In genomic region chr12:115972241-115972640, GRCh38 we compare ENCODE assay signal across 20 cellular contexts.
DNase-seq lines count a peak whose midpoint lies in the region; ATAC-seq and TF ChIP-seq lines count a peak whose summit lies in the region.
"Had no signal": no experiment of that assay in that cellular context is flagged by ENCODE, and none has a peak within 500 bp of the region (broad histone marks: within the 10 kb centered on the region; RNA-seq: fewer than 3 reads in every experiment).

No MANE protein-coding gene starts in this region.

- H3K9me3 ChIP-seq in cardiac muscle cell (ENCODE audit: low read depth) = no peaks in the 10 kb centered on the region
- H3K9me3 ChIP-seq: SK-N-SH had no signal

- POLR2A ChIA-PET in WTC11 (lab: Charles Lee) = no interaction called here

- H3K4me3 ChIP-seq in cardiac muscle cell = no peak overlapping the region

- no peaks in the 10 kb centered on the region for H3K9me3 Mint-ChIP-seq in WTC11
- no peaks in the 10 kb centered on the region for H3K9me3 Mint-ChIP-seq in nephron
- H3K9me3 Mint-ChIP-seq: CD14-positive monocyte had no signal

- intact Hi-C loops in left ventricle myocardium superior (cut with micrococcal nuclease) = no loop called here

- CTCF ChIA-PET in WTC11 (lab: Charles Lee) = interaction anchor here (1.7 kb wide), 1 partner anchor 11 kb away, joined by 7 read pairs; no protein-coding TSS in a partner anchor

- DNase-seq in cardiac muscle cell (ENCODE audit: low read depth in 1 of 2, low spot score in 1 of 2) = no peak
- no peak for DNase-seq in left ventricle myocardium superior
- DNase-seq in WTC11 (ENCODE audit: low spot score) = no peak
- no peak for DNase-seq in effector CD4-positive, alpha-beta T cell
- no peak for DNase-seq in AG08395 (ENCODE audit: low spot score)
- DNase-seq: DMS53, EL, GF-D8, Kasumi-1, NCI-H1694, NCI-H2081 treated with DMSO at 0.1 percent for 48 hours, NCI-H446 treated with DMSO at 0.1 percent for 48 hours, NCI-H526 treated with DMSO at 0.1 percent for 48 hours, SHP77 treated with DMSO at 0.1 percent for 48 hours, SK-N-SH had no signal

- H3K36me3 ChIP-seq in cardiac muscle cell = peaks cover 50% of the 10 kb centered on the region

- peak overlapping the region; percentile 66 for H3K27ac ChIP-seq in cardiac muscle cell
- H3K27ac ChIP-seq: RWPE1 had no signal

- H3K4me1 Mint-ChIP-seq in WTC11 (no peaks in the 10 kb centered on the region), nephron (peaks cover 21% of the 10 kb centered on the region)
- H3K4me1 Mint-ChIP-seq: B cell, CD14-positive monocyte had no signal

- peak overlapping the region; percentile 21; the same call in 1 of the 2 replicates for H3K27ac Mint-ChIP-seq in WTC11
- peak overlapping the region in 2 of 3 experiments; percentile 29 to 62 for H3K27ac Mint-ChIP-seq in nephron
- H3K27ac Mint-ChIP-seq: B cell had no signal

- H3K27me3 Mint-ChIP-seq in WTC11 (ENCODE audit: low read depth) = no peaks in the 10 kb centered on the region
- H3K27me3 Mint-ChIP-seq in nephron (ENCODE audit: low read depth) = no peaks in the 10 kb centered on the region
- H3K27me3 Mint-ChIP-seq: B cell had no signal

- H3K36me3 Mint-ChIP-seq in WTC11 (peaks cover 43% of the 10 kb centered on the region), nephron (ENCODE audit: low read depth) (peaks cover 63% of the 10 kb centered on the region)

- no peak for TF ChIP-seq CTCF in cardiac muscle cell (IDR thresholded peaks at IDR 0.05; ENCODE audit: low read depth, low read length)
- TF ChIP-seq CTCF in WTC11 (IDR thresholded peaks at IDR 0.05) = no peak
- no peak for TF ChIP-seq CTCF in nephron (IDR thresholded peaks at IDR 0.05; ENCODE audit: unreplicated experiment in 3 of 3)

- H3K4me3 Mint-ChIP-seq in WTC11 (no peak overlapping the region), nephron (no peak overlapping the region)
- H3K4me3 Mint-ChIP-seq: B cell, CD14-positive monocyte had no signal

- ATAC-seq in left ventricle myocardium superior = no peak
- ATAC-seq in WTC11 = no peak
- ATAC-seq in HG02588 (IDR thresholded peaks at IDR 0.05; ENCODE audit: unreplicated experiment) = no peak

- H3K4me1 ChIP-seq in cardiac muscle cell (ENCODE audit: low read depth) = peaks cover 16% of the 10 kb centered on the region

- no peaks in the 10 kb centered on the region for H3K27me3 ChIP-seq in cardiac muscle cell

TF ChIP-seq in WTC11, 78 proteins besides CTCF, POLR2A, EP300 and RAD21:
- TF ChIP-seq ZMAT4 (CRISPR knock-in tag; IDR thresholded peaks at IDR 0.05) (no peak), KAT7 (CRISPR knock-in tag; IDR thresholded peaks at IDR 0.05; ENCODE audit: borderline replicate concordance) (no peak), JUN (CRISPR knock-in tag; IDR thresholded peaks at IDR 0.05) (no peak), CBFB (CRISPR knock-in tag; IDR thresholded peaks at IDR 0.05; ENCODE audit: low read depth) (no peak), PREB (CRISPR knock-in tag; IDR thresholded peaks at IDR 0.05; ENCODE audit: borderline replicate concordance) (no peak), NFYB (CRISPR knock-in tag; conservative IDR thresholded peaks at IDR 0.05; ENCODE audit: low read depth) (no peak), ZNF121 (CRISPR knock-in tag; IDR thresholded peaks at IDR 0.05) (no peak), TEAD4 (CRISPR knock-in tag; IDR thresholded peaks at IDR 0.05) (no peak), TEAD1 (CRISPR knock-in tag; IDR thresholded peaks at IDR 0.05) (no peak), FOXP1 (CRISPR knock-in tag; IDR thresholded peaks at IDR 0.05; ENCODE audit: borderline replicate concordance) (no peak), RORB (CRISPR knock-in tag; IDR thresholded peaks at IDR 0.05) (no peak), JAZF1 (CRISPR knock-in tag; IDR thresholded peaks at IDR 0.05) (no peak), HMGXB4 (CRISPR knock-in tag; IDR thresholded peaks at IDR 0.05) (no peak), NR3C1 (CRISPR knock-in tag; conservative IDR thresholded peaks at IDR 0.05; ENCODE audit: low read depth) (no peak), ZNF423 (CRISPR knock-in tag; IDR thresholded peaks at IDR 0.05) (no peak), RELA (CRISPR knock-in tag; IDR thresholded peaks at IDR 0.05; ENCODE audit: borderline replicate concordance) (no peak), ZNF425 (CRISPR knock-in tag; conservative IDR thresholded peaks at IDR 0.05) (no peak), SOX15 (CRISPR knock-in tag; IDR thresholded peaks at IDR 0.05) (no peak)
TF ChIP-seq in WTC11: peak in this region for 0.
